In genomic region chr14:22231022-22231421, GRCh38 we compare ENCODE assay signal across 17 cellular contexts.
DNase-seq lines count a peak whose midpoint lies in the region; ATAC-seq and TF ChIP-seq lines count a peak whose summit lies in the region.
"Had no signal": no experiment of that assay in that cellular context is flagged by ENCODE, and none has a peak within 500 bp of the region (broad histone marks: within the 10 kb centered on the region; RNA-seq: fewer than 3 reads in every experiment).

No MANE protein-coding gene starts in this region.

- H3K27me3 Mint-ChIP-seq in memory B cell: no peaks in the 10 kb centered on the region

- H3K27ac ChIP-seq in SU-DHL-6 (ENCODE audit: low read depth, low read length): peak overlapping the region; percentile 43
- H3K27ac ChIP-seq in left ventricle myocardium inferior (replicated peaks): no peak overlapping the region
- H3K27ac ChIP-seq: GM23248, hepatocyte, prostate gland, RWPE1, suprapubic skin, VCaP had no signal

- TF ChIP-seq CTCF in SU-DHL-6 (IDR thresholded peaks at IDR 0.05; ENCODE audit: insufficient read depth, low read length, poor library complexity, severe bottlenecking): no peak
- no peak for TF ChIP-seq CTCF in left ventricle myocardium inferior (IDR thresholded peaks at IDR 0.05; ENCODE audit: borderline replicate concordance)

- peaks cover 2% of the 10 kb centered on the region for H3K9me3 Mint-ChIP-seq in memory B cell

- H3K27ac Mint-ChIP-seq in memory B cell: no peak overlapping the region

- H3K9me3 ChIP-seq in SU-DHL-6 (ENCODE audit: insufficient read depth, low read length): peaks cover 5% of the 10 kb centered on the region; the same call in 1 of the 2 replicates
- H3K9me3 ChIP-seq in left ventricle myocardium inferior (replicated peaks): peaks cover 8% of the 10 kb centered on the region
- H3K9me3 ChIP-seq: prostate gland, suprapubic skin had no signal

- ATAC-seq in GM21723 (IDR thresholded peaks at IDR 0.05; ENCODE audit: unreplicated experiment) (peak; percentile 82), memory B cell (ENCODE audit: low read depth) (peak; percentile 80)
- ATAC-seq: K562 had no signal

- no peaks in the 10 kb centered on the region for H3K36me3 Mint-ChIP-seq in memory B cell

- H3K9ac ChIP-seq in SU-DHL-6 (ENCODE audit: low read length): no peak overlapping the region
- H3K9ac ChIP-seq: GM23248 had no signal

- no peak overlapping the region for H3K4me3 Mint-ChIP-seq in memory B cell

- peak; percentile 7 for DNase-seq in activated CD4-positive, alpha-beta T cell treated with anti-CD3 and anti-CD28 coated beads for 1 hour
- DNase-seq in activated CD4-positive, alpha-beta T cell treated with anti-CD3 and anti-CD28 coated beads, Interleukin-2, amount 50 U/mL, for 1 hour: no peak
- DNase-seq in memory B cell (ENCODE audit: low spot score in 2 of 2): peak in 1 of 2 donors; percentile 28
- DNase-seq in hypothalamus (lab: John Stamatoyannopoulos, UW): no peak
- no peak for DNase-seq in foreskin melanocyte
- DNase-seq in left ventricle myocardium inferior: no peak
- DNase-seq: DMS53, GM23248, NCI-H345 had no signal

- no peaks in the 10 kb centered on the region for H3K27me3 ChIP-seq in SU-DHL-6 (ENCODE audit: low read length)
- H3K27me3 ChIP-seq in left ventricle myocardium inferior (ENCODE audit: low read depth): peaks cover 12% of the 10 kb centered on the region
- H3K27me3 ChIP-seq: hepatocyte, suprapubic skin had no signal

- H3F3A ChIP-seq in SU-DHL-6 (ENCODE audit: insufficient read depth): peaks cover 9% of the 10 kb centered on the region; the same call in 1 of the 2 replicates

- peak overlapping the region; percentile 32 for H3K4me2 ChIP-seq in SU-DHL-6 (ENCODE audit: low read depth, low read length, poor library complexity, severe bottlenecking)
- H3K4me2 ChIP-seq: hepatocyte had no signal

- peaks cover 22% of the 10 kb centered on the region for H3K4me1 Mint-ChIP-seq in memory B cell

- intact Hi-C loops in left ventricle myocardium inferior (cut with micrococcal nuclease): no loop called here

- no peaks in the 10 kb centered on the region for H3K4me1 ChIP-seq in left ventricle myocardium inferior
- H3K4me1 ChIP-seq: prostate gland, suprapubic skin had no signal

- no peaks in the 10 kb centered on the region for H3K9me2 ChIP-seq in SU-DHL-6 (replicated peaks; ENCODE audit: insufficient read depth, low read length)

- H3K36me3 ChIP-seq in SU-DHL-6 (ENCODE audit: low read length) (no peaks in the 10 kb centered on the region), left ventricle myocardium inferior (no peaks in the 10 kb centered on the region)
- H3K36me3 ChIP-seq: prostate gland, suprapubic skin had no signal

- H4K20me1 ChIP-seq in SU-DHL-6 (ENCODE audit: low read depth, low read length): no peaks in the 10 kb centered on the region

- H3K4me3 ChIP-seq in SU-DHL-6 (ENCODE audit: insufficient read depth, low read length, poor library complexity, severe bottlenecking) (no peak overlapping the region), left ventricle myocardium inferior (no peak overlapping the region)
- H3K4me3 ChIP-seq: GM23248, hepatocyte, K562, prostate gland, suprapubic skin had no signal

- H3K79me2 ChIP-seq in SU-DHL-6 (ENCODE audit: insufficient read depth, low read length): no peaks in the 10 kb centered on the region
- H3K79me2 ChIP-seq: hepatocyte had no signal

- H2AFZ ChIP-seq in SU-DHL-6 (ENCODE audit: low read depth, low read length, severe bottlenecking): no peak overlapping the region
- H2AFZ ChIP-seq: GM23248, hepatocyte had no signal
